1 cellular context compared by ENCODE assay signal in the genomic region with DNA sequence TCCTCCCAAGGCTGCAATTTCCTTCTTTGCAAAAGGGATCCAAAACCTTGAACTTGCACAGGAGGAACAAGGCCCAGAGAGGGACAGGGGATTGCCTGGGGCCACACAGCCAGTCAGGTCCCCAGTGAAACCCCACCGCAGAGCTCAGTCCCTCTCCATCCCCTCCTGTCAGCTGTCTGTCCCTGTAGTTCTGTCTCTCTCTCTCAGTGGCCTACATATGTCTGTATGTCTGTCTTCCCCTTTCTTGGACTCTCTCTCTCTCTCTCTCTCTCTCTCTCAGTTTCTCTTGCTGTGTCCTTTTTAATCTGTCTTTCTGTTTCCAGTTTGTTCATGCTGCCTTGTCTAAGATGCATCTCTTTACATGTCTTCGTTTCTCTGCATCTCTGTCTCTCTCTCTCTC.
TF ChIP-seq lines count a peak whose summit lies in the region.

No MANE protein-coding gene starts in this region.

TF ChIP-seq in endothelial cell of umbilical vein, 7 proteins besides CTCF, POLR2A, EP300 and RAD21 (continued from another document):
- TF ChIP-seq MAX (IDR thresholded peaks at IDR 0.05; ENCODE audit: insufficient read depth, insufficient read length) (no peak), GATA2 (IDR thresholded peaks at IDR 0.05; ENCODE audit: insufficient read depth, insufficient read length, low read depth, low read length) (no peak)
TF ChIP-seq in endothelial cell of umbilical vein: peak in this region for 0.
